1 cellular context compared by ENCODE assay signal in genomic region chr17:48547839-48548686, GRCh38.
TF ChIP-seq lines count a peak whose summit lies in the region.

No MANE protein-coding gene starts in this region.

TF ChIP-seq in K562, 482 proteins besides CTCF, POLR2A, EP300 and RAD21 (continued from another document):
- peak; percentile 53; the same call in 1 of the 2 replicates for TF ChIP-seq ZKSCAN8 (CRISPR knock-in tag; IDR thresholded peaks at IDR 0.05)
- TF ChIP-seq CBFA2T2 (conservative IDR thresholded peaks at IDR 0.05): peak; percentile 97
- TF ChIP-seq ZSCAN29 (IDR thresholded peaks at IDR 0.05): no peak
- peak; percentile 57 for TF ChIP-seq CHD1 (IDR thresholded peaks at IDR 0.05; ENCODE audit: low read length)
- no peak for TF ChIP-seq NFIC (IDR thresholded peaks at IDR 0.05)
- TF ChIP-seq MEIS2 (IDR thresholded peaks at IDR 0.05; ENCODE audit: partially characterized antibody): peak; percentile 94
- TF ChIP-seq MTF1 (CRISPR knock-in tag; IDR thresholded peaks at IDR 0.05; ENCODE audit: borderline replicate concordance): no peak
- peak in 1 of 3 experiments; percentile 79 for TF ChIP-seq YY1 (IDR thresholded peaks at IDR 0.05; ENCODE audit: borderline replicate concordance in 1 of 3, control insufficient read depth in 1 of 3, extremely low read depth in 1 of 3, insufficient read depth in 3 of 3, insufficient read length in 1 of 3, insufficient replicate concordance in 2 of 3, low read depth in 1 of 3, low read length in 2 of 3)
- no peak for TF ChIP-seq MAFK (IDR thresholded peaks at IDR 0.05; ENCODE audit: low read length)
- TF ChIP-seq DLX4 (CRISPR knock-in tag; IDR thresholded peaks at IDR 0.05): no peak
- 0 out of 2 replicates have a peak, but pooled peaks have one; percentile 40 for TF ChIP-seq ZNF584 (CRISPR knock-in tag; IDR thresholded peaks at IDR 0.05; ENCODE audit: low read depth)
- TF ChIP-seq NFE2L1 (tag; IDR thresholded peaks at IDR 0.05; ENCODE audit: borderline replicate concordance, low read depth): no peak
TF ChIP-seq in K562: peak in this region for 84.
